In the genomic region with DNA sequence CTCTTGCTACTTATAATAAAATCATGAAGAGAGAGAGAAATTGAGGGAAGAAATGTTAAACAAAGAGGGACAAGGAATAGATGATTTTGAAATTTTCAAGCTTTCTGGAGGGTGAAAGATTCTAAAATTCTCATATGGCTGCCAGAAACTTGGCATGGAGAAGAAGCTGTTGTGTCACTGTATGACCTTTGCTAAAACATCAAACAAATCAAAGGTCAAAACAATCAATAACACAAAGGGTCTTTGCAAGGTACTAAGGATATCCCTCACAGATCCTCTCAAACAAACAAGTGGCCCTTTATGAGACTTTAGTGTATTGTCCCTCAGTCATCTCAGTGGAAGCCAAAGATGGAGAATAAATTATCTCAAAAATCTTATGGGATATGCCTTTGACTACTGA, we compare ENCODE assay signal across 31 cellular contexts.
"Had no signal": no experiment of that assay in that cellular context is flagged by ENCODE, and none has a peak within 500 bp of the region (broad histone marks: within the 10 kb centered on the region; RNA-seq: fewer than 3 reads in every experiment).

No MANE protein-coding gene starts in this region.

- H3K4me3 ChIP-seq: ovary, psoas muscle, skin epidermis, smooth muscle cell, spleen, suprapubic skin, testis, tibial artery, transverse colon, upper lobe of right lung, uterus had no signal

- DNase-seq: naive thymus-derived CD4-positive, alpha-beta T cell; natural killer cell; occipital lobe; ovary; posterior cingulate gyrus; psoas muscle; right cardiac atrium; spleen; stimulated activated CD4-positive, alpha-beta T cell treated with anti-CD3 and anti-CD28 coated beads, Interleukin-12 subunit alpha, Interleukin-12 subunit beta, amount 100 ng/mL, for 4 hours; stimulated activated CD4-positive, alpha-beta T cell treated with anti-CD3 and anti-CD28 coated beads, Interleukin-1b, Interleukin-23, amount 100 ng/mL, for 48 hours; stimulated activated CD4-positive, alpha-beta T cell treated with anti-CD3 and anti-CD28 coated beads, Interleukin-4, amount 100 ng/mL, for 1 hour; stimulated activated CD4-positive, alpha-beta T cell treated with anti-CD3 and anti-CD28 coated beads, Interleukin-4, amount 100 ng/mL, for 4 hours; stimulated activated CD8-positive, alpha-beta memory T cell treated with anti-CD3 and anti-CD28 coated beads, Interleukin-4, amount 100 ng/mL, for 48 hours; stimulated activated naive CD4-positive, alpha-beta T cell; stimulated activated naive CD8-positive, alpha-beta T cell treated with anti-CD3 and anti-CD28 coated beads, Interleukin-15, amount 100 ng/mL, for 72 hours; stimulated activated naive CD8-positive, alpha-beta T cell treated with anti-CD3 and anti-CD28 coated beads, Interleukin-15, Interleukin-2, amounts not matched to agents 100 U/mL and 50 U/mL, for 24 hours; substantia nigra; testis; tibial artery; transverse colon; upper lobe of right lung; uterus had no signal

- H2AFZ ChIP-seq: parathyroid adenoma had no signal

- H3K27me3 Mint-ChIP-seq: naive thymus-derived CD4-positive, alpha-beta T cell; progenitor cell of endocrine pancreas; stimulated activated memory B cell treated with anti-CD40 and anti-IgM and Interleukin-4, amounts not matched to agents 10 μg/mL and 1 μg/mL and 100 μg/mL, for 72 hours; stimulated activated naive CD8-positive, alpha-beta T cell treated with anti-CD3 and anti-CD28 coated beads, Interleukin-15, amount 100 ng/mL, for 72 hours; type B pancreatic cell had no signal

- H3K4me3 Mint-ChIP-seq: naive thymus-derived CD4-positive, alpha-beta T cell; natural killer cell; nephron; stimulated activated memory B cell treated with anti-CD40 and anti-IgM and Interleukin-4, amounts not matched to agents 10 μg/mL and 1 μg/mL and 100 μg/mL, for 72 hours; stimulated activated naive CD8-positive, alpha-beta T cell treated with anti-CD3 and anti-CD28 coated beads, Interleukin-15, amount 100 ng/mL, for 72 hours; type B pancreatic cell had no signal

- H3K36me3 ChIP-seq: ovary, spleen, suprapubic skin, tibial artery, transverse colon, upper lobe of right lung, uterus had no signal

- H3K9me3 ChIP-seq: ovary, psoas muscle, suprapubic skin, testis, tibial artery, transverse colon, upper lobe of right lung, uterus had no signal

- H3K79me2 ChIP-seq: parathyroid adenoma had no signal

- H3K9me3 Mint-ChIP-seq: nephron, type B pancreatic cell had no signal

- H3K4me1 ChIP-seq: parathyroid adenoma, psoas muscle, spleen, suprapubic skin, testis, tibial artery, transverse colon, upper lobe of right lung, uterus had no signal

- H3K9ac ChIP-seq: parathyroid adenoma had no signal

- H3K4me1 Mint-ChIP-seq: naive thymus-derived CD4-positive, alpha-beta T cell; natural killer cell; nephron; stimulated activated memory B cell treated with anti-CD40 and anti-IgM and Interleukin-4, amounts not matched to agents 10 μg/mL and 1 μg/mL and 100 μg/mL, for 72 hours; stimulated activated naive CD8-positive, alpha-beta T cell treated with anti-CD3 and anti-CD28 coated beads, Interleukin-15, amount 100 ng/mL, for 72 hours had no signal

- H3K27ac Mint-ChIP-seq: naive thymus-derived CD4-positive, alpha-beta T cell; natural killer cell; nephron; progenitor cell of endocrine pancreas; stimulated activated memory B cell treated with anti-CD40 and anti-IgM and Interleukin-4, amounts not matched to agents 10 μg/mL and 1 μg/mL and 100 μg/mL, for 72 hours; stimulated activated naive CD8-positive, alpha-beta T cell treated with anti-CD3 and anti-CD28 coated beads, Interleukin-15, amount 100 ng/mL, for 72 hours; type B pancreatic cell had no signal

- H3K27me3 ChIP-seq: ovary, spleen, suprapubic skin, testis, tibial artery, transverse colon, upper lobe of right lung, uterus had no signal

- H3K4me2 ChIP-seq: smooth muscle cell had no signal

- ATAC-seq: naive thymus-derived CD4-positive, alpha-beta T cell; natural killer cell; psoas muscle; right cardiac atrium; sciatic nerve; stimulated activated memory B cell treated with anti-CD40 and anti-IgM and Interleukin-4, amounts not matched to agents 10 μg/mL and 1 μg/mL and 100 μg/mL, for 72 hours; stimulated activated naive CD8-positive, alpha-beta T cell treated with anti-CD3 and anti-CD28 coated beads, Interleukin-15, amount 100 ng/mL, for 72 hours; stimulated activated naive CD8-positive, alpha-beta T cell treated with anti-CD3 and anti-CD28 coated beads, Interleukin-15, Interleukin-2, amounts not matched to agents 100 U/mL and 50 U/mL, for 24 hours; upper lobe of right lung had no signal

- H3K36me3 Mint-ChIP-seq: naive thymus-derived CD4-positive, alpha-beta T cell; natural killer cell; stimulated activated memory B cell treated with anti-CD40 and anti-IgM and Interleukin-4, amounts not matched to agents 10 μg/mL and 1 μg/mL and 100 μg/mL, for 72 hours; type B pancreatic cell had no signal

- H3K27ac ChIP-seq: ovary, parathyroid adenoma, psoas muscle, skin epidermis, spleen, suprapubic skin, testis, tibial artery, transverse colon, upper lobe of right lung, uterus had no signal
